8 cellular contexts compared by ENCODE assay signal in the genomic region with DNA sequence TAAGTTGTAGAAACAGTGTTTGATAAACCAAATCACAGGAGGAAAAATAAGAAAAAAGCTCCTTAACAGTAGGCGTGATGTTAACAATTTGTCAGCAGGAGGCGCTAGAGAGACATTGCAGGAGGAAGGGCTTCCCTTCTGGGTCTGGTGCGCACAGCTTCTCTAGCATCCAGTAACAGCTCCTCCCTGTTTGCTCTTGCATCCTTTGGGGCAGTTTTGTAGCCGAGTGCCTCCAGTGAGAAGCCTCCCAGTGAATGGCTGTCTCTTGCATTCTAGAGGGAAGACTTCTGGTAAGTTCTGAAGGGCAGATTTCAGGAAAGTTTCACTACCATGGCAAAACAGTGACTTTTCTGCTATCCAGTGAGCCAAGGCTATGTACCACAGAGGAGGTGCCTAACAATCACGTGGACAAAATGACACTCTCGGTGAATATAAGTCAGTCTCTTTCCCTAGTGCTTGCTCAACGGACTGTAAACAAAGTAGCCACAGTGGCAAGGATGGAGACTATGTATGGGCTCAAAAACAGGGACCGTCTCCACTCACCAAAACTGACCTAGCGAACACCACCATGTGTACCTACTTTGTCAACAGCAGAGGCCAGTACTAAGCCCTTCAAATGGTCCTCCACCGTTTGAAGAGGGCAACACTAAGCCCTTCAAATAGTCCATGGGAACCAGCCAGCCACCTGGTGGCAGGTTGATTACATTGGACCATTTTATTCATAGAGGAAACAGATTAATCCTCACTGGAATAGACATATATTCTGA. TPM values are rescaled to one million over a fixed set of nuclear protein-coding genes. Genes with fewer than 3 reads are reported as not detected.
DNase-seq lines count a peak whose midpoint lies in the region; ATAC-seq and TF ChIP-seq lines count a peak whose summit lies in the region.

No MANE protein-coding gene starts in this region.

- H3K27me3 ChIP-seq in adipocyte (replicated peaks; ENCODE audit: control insufficient read depth, insufficient read depth, low read length) (peaks cover 3% of the 10 kb centered on the region), left ventricle myocardium inferior (ENCODE audit: low read depth) (peaks cover 34% of the 10 kb centered on the region)

- ATAC-seq in HG03108 (IDR thresholded peaks at IDR 0.05; ENCODE audit: unreplicated experiment) = no peak

- no peaks in the 10 kb centered on the region for H3K36me3 ChIP-seq in HEK293 (ENCODE audit: control insufficient read depth in 2 of 2, insufficient read depth in 1 of 2, low read length in 2 of 2)
- H3K36me3 ChIP-seq in adipocyte (ENCODE audit: control insufficient read depth, insufficient read depth, low read length, severe bottlenecking) = no peaks in the 10 kb centered on the region
- no peaks in the 10 kb centered on the region for H3K36me3 ChIP-seq in left ventricle myocardium inferior

- intact Hi-C loops in left ventricle myocardium inferior (cut with micrococcal nuclease) = loop anchor here (10.0 kb wide), 1 partner anchor 568 kb away; no protein-coding TSS in a partner anchor

- H3K9ac ChIP-seq in adipocyte (ENCODE audit: low read length) = no peak overlapping the region

- no peaks in the 10 kb centered on the region for H3K4me1 ChIP-seq in HEK293 (ENCODE audit: control insufficient read depth, insufficient read depth, low read length)
- H3K4me1 ChIP-seq in adipocyte (ENCODE audit: control insufficient read depth, insufficient read depth, low read length) = peaks cover 29% of the 10 kb centered on the region
- H3K4me1 ChIP-seq in left ventricle myocardium inferior = no peaks in the 10 kb centered on the region

- CTCF ChIA-PET in HEK293 (lab: Yijun Ruan, JAX) = interaction anchor here (0.6 to 4.6 kb wide), 41 partner anchors 8 to 891 kb away, joined by 3 to 55 read pairs (median 4); a partner anchor contains a TSS

- H3K4me3 ChIP-seq in HEK293 (ENCODE audit: low read depth, low read length) = no peak overlapping the region
- H3K4me3 ChIP-seq in adipocyte (ENCODE audit: low read length) = no peak overlapping the region
- H3K4me3 ChIP-seq in left ventricle myocardium inferior = no peak overlapping the region

- TF ChIP-seq CTCF in HEK293 (tag by site-specific recombination; IDR thresholded peaks at IDR 0.05) (peak; percentile 31), left ventricle myocardium inferior (IDR thresholded peaks at IDR 0.05; ENCODE audit: borderline replicate concordance) (peak; percentile 93)

- no peak overlapping the region for H3K27ac ChIP-seq in HEK293 (ENCODE audit: extremely low read depth, low read depth, low read length)
- no peak overlapping the region for H3K27ac ChIP-seq in left ventricle myocardium inferior (replicated peaks)

- H3K9me3 ChIP-seq in HEK293 (ENCODE audit: control insufficient read depth, insufficient read depth, low read depth, low read length) (no peaks in the 10 kb centered on the region), adipocyte (ENCODE audit: control insufficient read depth, low read length) (peaks cover 3% of the 10 kb centered on the region), left ventricle myocardium inferior (replicated peaks) (peaks cover 6% of the 10 kb centered on the region)

- POLR2A ChIA-PET in HEK293 (lab: Yijun Ruan, JAX) = interaction anchor here (0.5 to 1.0 kb wide), 3 partner anchors 111 to 197 kb away, joined by 3 to 6 read pairs (median 3); a partner anchor contains a TSS

- DNase-seq in GDM1 (lab: John Stamatoyannopoulos, UW) (peak; percentile 69), NCI-H1105 treated with DMSO at 0.1 percent for 48 hours (lab: John Stamatoyannopoulos, UW) (peak; percentile 67), SKM-1 treated with dmso at 0.1 percent for 144 hours (lab: John Stamatoyannopoulos, UW; ENCODE audit: unreplicated experiment) (peak; percentile 71), adipocyte (ENCODE audit: low read depth) (peak; percentile 82), left ventricle myocardium inferior (peak; percentile 32), retina (peak; percentile 55)

TF ChIP-seq in HEK293, 187 proteins besides CTCF, POLR2A, EP300 and RAD21:
- peak; percentile 58 for TF ChIP-seq TRIM28 (IDR thresholded peaks at IDR 0.05; ENCODE audit: borderline replicate concordance, low read length)
- TF ChIP-seq ZNF654 (tag by site-specific recombination; IDR thresholded peaks at IDR 0.05; ENCODE audit: low read depth) = peak; percentile 76
- peak; percentile 82; the same call in 1 of the 2 replicates for TF ChIP-seq ZNF394 (tag by site-specific recombination; IDR thresholded peaks at IDR 0.05; ENCODE audit: borderline replicate concordance)
- peak; percentile 66 for TF ChIP-seq ZBTB17 (tag by site-specific recombination; IDR thresholded peaks at IDR 0.05)
- no peak for TF ChIP-seq KLF1 (tag by site-specific recombination; IDR thresholded peaks at IDR 0.05)
- TF ChIP-seq ZNF596 (tag by site-specific recombination; IDR thresholded peaks at IDR 0.05) = no peak
- peak; percentile 19; the same call in 1 of the 2 replicates for TF ChIP-seq ZSCAN30 (tag by site-specific recombination; IDR thresholded peaks at IDR 0.05)
- TF ChIP-seq, protein P1, sequence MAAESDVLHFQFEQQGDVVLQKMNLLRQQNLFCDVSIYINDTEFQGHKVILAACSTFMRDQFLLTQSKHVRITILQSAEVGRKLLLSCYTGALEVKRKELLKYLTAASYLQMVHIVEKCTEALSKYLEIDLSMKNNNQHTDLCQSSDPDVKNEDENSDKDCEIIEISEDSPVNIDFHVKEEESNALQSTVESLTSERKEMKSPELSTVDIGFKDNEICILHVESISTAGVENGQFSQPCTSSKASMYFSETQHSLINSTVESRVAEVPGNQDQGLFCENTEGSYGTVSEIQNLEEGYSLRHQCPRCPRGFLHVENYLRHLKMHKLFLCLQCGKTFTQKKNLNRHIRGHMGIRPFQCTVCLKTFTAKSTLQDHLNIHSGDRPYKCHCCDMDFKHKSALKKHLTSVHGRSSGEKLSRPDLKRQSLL (tag by site-specific recombination; IDR thresholded peaks at IDR 0.05) = peak; percentile 86

RNA-seq across cellular contexts. Expression of a gene that starts 9.6 kb away (rescaled TPM):
- total RNA-seq in left ventricle myocardium inferior = 0.71 TPM

RNA-seq across cellular contexts. Expression of a gene that starts 42.6 kb away (rescaled TPM):
- 44.5 TPM for total RNA-seq in left ventricle myocardium inferior

Comparison
In these comparisons a context has a peak if more than half of its experiments do, and no peak if none do; other contexts are left out.
1. DNase-seq: peak in every context shown above with its lines; median percentile 82 in adipocyte; 71 in SKM-1 treated with dmso at 0.1 percent for 144 hours; 69 in GDM1; 67 in NCI-H1105 treated with DMSO at 0.1 percent for 48 hours; 55 in retina; 32 in left ventricle myocardium inferior.